Comparison of ENCODE assay signal across 16 cellular contexts in the genomic region with DNA sequence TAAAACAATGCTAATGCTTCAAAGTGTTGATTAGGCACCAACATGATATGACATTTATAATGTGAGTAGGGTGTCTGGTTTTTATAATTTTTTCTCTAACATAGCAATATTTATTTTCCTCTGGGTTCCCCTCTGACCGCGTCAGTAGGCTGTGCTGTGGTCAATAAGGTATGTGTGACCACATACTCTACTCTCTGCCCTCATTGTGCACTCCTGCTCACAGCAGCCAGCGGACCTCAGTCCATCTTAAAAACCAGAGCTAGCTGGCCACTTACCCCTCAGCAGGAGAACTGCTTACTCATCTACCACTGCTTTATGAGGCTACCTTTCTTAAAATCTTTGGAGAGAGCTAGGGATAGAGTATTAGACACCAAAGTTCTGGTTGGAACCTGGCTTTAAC.
DNase-seq lines count a peak whose midpoint lies in the region; ATAC-seq and TF ChIP-seq lines count a peak whose summit lies in the region.
"Had no signal": no experiment of that assay in that cellular context is flagged by ENCODE, and none has a peak within 500 bp of the region (broad histone marks: within the 10 kb centered on the region; RNA-seq: fewer than 3 reads in every experiment).

No MANE protein-coding gene starts in this region.

- no peak for TF ChIP-seq CTCF in astrocyte of the cerebellum (IDR thresholded peaks at IDR 0.05; ENCODE audit: low read depth, low read length, missing control alignments)

- peak; percentile 55 for DNase-seq in M059J (ENCODE audit: low read depth)
- peak; percentile 55 for DNase-seq in astrocyte of the cerebellum (ENCODE audit: low read depth)
- DNase-seq in glomerular visceral epithelial cell (ENCODE audit: extremely low spot score), result peak; percentile 24
- DNase-seq in erythroblast (lab: John Stamatoyannopoulos, UW), result no peak
- DNase-seq in NCI-H1417 treated with DMSO at 0.1 percent for 48 hours (lab: John Stamatoyannopoulos, UW), result no peak
- DNase-seq: AML-193; Caco-2; CD8-positive, alpha-beta memory T cell; DND-41; GF-D8; GOT3; HFFc6 had no signal

- ATAC-seq in HG03097 (IDR thresholded peaks at IDR 0.05; ENCODE audit: low FRiP score, unreplicated experiment), result no peak
- ATAC-seq: HepG2 had no signal

- no peak overlapping the region for H3K4me3 ChIP-seq in astrocyte of the cerebellum (ENCODE audit: low read depth, low read length)
- H3K4me3 ChIP-seq: BLaER1, HAP-1 had no signal

- in situ Hi-C loops in astrocyte of the cerebellum (cut with HindIII; ENCODE audit: low sequenced_read_pairs), result no loop called here

- no peak for TF ChIP-seq POLR2A in erythroblast (IDR thresholded peaks at IDR 0.05; ENCODE audit: low read length)

Comparison
In these comparisons a context has a peak if more than half of its experiments do, and no peak if none do; other contexts are left out.
1. DNase-seq: peak in M059J (single experiment), astrocyte of the cerebellum (single experiment) and glomerular visceral epithelial cell (single experiment); none in erythroblast (0 of 2) and NCI-H1417 treated with DMSO at 0.1 percent for 48 hours (single experiment).